In the genomic region with DNA sequence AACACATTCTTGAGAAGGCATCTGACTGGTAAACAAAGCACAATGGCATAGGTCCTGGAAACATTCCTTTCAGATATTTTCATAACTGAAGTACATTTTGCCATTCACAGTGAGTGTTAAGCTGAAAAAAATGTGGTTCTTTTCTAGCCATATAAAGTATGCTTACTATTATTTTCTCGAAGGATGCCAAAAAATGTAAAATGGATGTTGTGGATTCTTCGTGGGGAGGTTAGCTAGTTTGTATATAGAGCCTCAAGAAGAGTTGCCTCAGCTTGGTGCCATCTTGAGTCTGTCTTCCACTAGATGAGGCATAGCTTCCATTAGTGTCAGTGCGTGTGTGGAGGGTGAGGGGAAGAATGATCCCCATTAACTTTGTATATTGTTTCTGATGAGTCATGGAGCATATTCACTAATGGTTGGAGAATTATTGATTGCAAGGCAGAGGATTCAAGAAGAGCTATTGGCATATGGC, we compare ENCODE assay signal across 9 cellular contexts. TPM values are rescaled to one million over a fixed set of nuclear protein-coding genes. Genes with fewer than 3 reads are reported as not detected.
A peak's percentile ranks its signal among the peaks of the same experiment; 100 is the strongest.
DNase-seq lines count a peak whose midpoint lies in the region; ATAC-seq and TF ChIP-seq lines count a peak whose summit lies in the region.
"Had no signal": no experiment of that assay in that cellular context is flagged by ENCODE, and none has a peak within 500 bp of the region (broad histone marks: within the 10 kb centered on the region; RNA-seq: fewer than 3 reads in every experiment).

No MANE protein-coding gene starts in this region.

- H3K36me3 ChIP-seq in left lung (no peaks in the 10 kb centered on the region), vagina (no peaks in the 10 kb centered on the region)
- H3K36me3 ChIP-seq: WERI-Rb-1 had no signal

- DNase-seq in stimulated activated CD4-positive, alpha-beta T cell treated with anti-CD3 and anti-CD28 coated beads, Interleukin-1b, Interleukin-23, amount 100 ng/mL, for 48 hours, result peak; percentile 60
- DNase-seq in stimulated activated CD4-positive, alpha-beta T cell treated with anti-CD3 and anti-CD28 coated beads, Interleukin-12 subunit alpha, Interleukin-12 subunit beta, amount 100 ng/mL, for 4 hours, result no peak
- DNase-seq in activated T-helper 1 cell treated with anti-CD3 and anti-CD28 coated beads, Interleukin-12 subunit alpha, Interleukin-12 subunit beta, Interleukin-2, Interleukin-4 antibody, amounts not matched to agents 30 ng/mL and 10 ng/mL and 1 ng/mL, durations not matched to agents 14 hours and 24 hours and 36 hours (ENCODE audit: low spot score), result no peak
- DNase-seq in left lung, result no peak
- no peak for DNase-seq in vagina (ENCODE audit: extremely low spot score in 2 of 2)
- no peak for DNase-seq in NK-92 treated with Interleukin-12 subunit alpha and Interleukin-12 subunit beta, amount 100 ng/mL, for 24 hours (lab: John Stamatoyannopoulos, UW)
- no peak for DNase-seq in ureter (ENCODE audit: low spot score)
- no peak for DNase-seq in HK-2 (ENCODE audit: unreplicated experiment)
- DNase-seq: WERI-Rb-1 had no signal

- no peaks in the 10 kb centered on the region for H3K27me3 ChIP-seq in left lung
- H3K27me3 ChIP-seq in vagina, result no peaks in the 10 kb centered on the region

- intact Hi-C loops in activated T-helper 1 cell treated with anti-CD3 and anti-CD28 coated beads, Interleukin-12 subunit alpha, Interleukin-12 subunit beta, Interleukin-2, Interleukin-4 antibody, amounts not matched to agents 30 ng/mL and 10 ng/mL and 1 ng/mL, durations not matched to agents 14 hours and 24 hours and 36 hours (cut with micrococcal nuclease), result loop anchor here (5.0 to 10.0 kb wide), 4 partner anchors 201 to 1511 kb away; a partner anchor contains a TSS
- intact Hi-C loops in left lung (cut with DNase I), result loop anchor here in 1 of 2 donors (10.0 kb wide), 1 partner anchor 52 kb away; no protein-coding TSS in a partner anchor
- intact Hi-C loops in vagina (cut with DNase I), result no loop called here

- H3K4me3 ChIP-seq in left lung (peak overlapping the region in 1 of 2 donors; percentile 69), vagina (peak overlapping the region; percentile 14 to 74)

- no peaks in the 10 kb centered on the region for H3K9me3 ChIP-seq in left lung
- no peaks in the 10 kb centered on the region for H3K9me3 ChIP-seq in vagina

- no peak for ATAC-seq in left lung

- no peaks in the 10 kb centered on the region for H3K27me3 Mint-ChIP-seq in activated T-helper 1 cell treated with anti-CD3 and anti-CD28 coated beads, Interleukin-12 subunit alpha, Interleukin-12 subunit beta, Interleukin-2, Interleukin-4 antibody, amounts not matched to agents 30 ng/mL and 10 ng/mL and 1 ng/mL, durations not matched to agents 14 hours and 24 hours and 36 hours (ENCODE audit: insufficient read depth)

- H3K4me1 ChIP-seq in left lung, result peaks cover 19 to 71% of the 10 kb centered on the region in 2 donors
- H3K4me1 ChIP-seq in vagina, result peaks cover 61% of the 10 kb centered on the region

- H3K27ac ChIP-seq in left lung (peak overlapping the region; percentile 99 to 100), vagina (peak overlapping the region; percentile 98)
- H3K27ac ChIP-seq: WERI-Rb-1 had no signal

- peak overlapping the region; percentile 90 for H3K4me3 Mint-ChIP-seq in activated T-helper 1 cell treated with anti-CD3 and anti-CD28 coated beads, Interleukin-12 subunit alpha, Interleukin-12 subunit beta, Interleukin-2, Interleukin-4 antibody, amounts not matched to agents 30 ng/mL and 10 ng/mL and 1 ng/mL, durations not matched to agents 14 hours and 24 hours and 36 hours

- H3K9me3 Mint-ChIP-seq in activated T-helper 1 cell treated with anti-CD3 and anti-CD28 coated beads, Interleukin-12 subunit alpha, Interleukin-12 subunit beta, Interleukin-2, Interleukin-4 antibody, amounts not matched to agents 30 ng/mL and 10 ng/mL and 1 ng/mL, durations not matched to agents 14 hours and 24 hours and 36 hours, result no peaks in the 10 kb centered on the region

- peaks cover 34% of the 10 kb centered on the region for H3K36me3 Mint-ChIP-seq in activated T-helper 1 cell treated with anti-CD3 and anti-CD28 coated beads, Interleukin-12 subunit alpha, Interleukin-12 subunit beta, Interleukin-2, Interleukin-4 antibody, amounts not matched to agents 30 ng/mL and 10 ng/mL and 1 ng/mL, durations not matched to agents 14 hours and 24 hours and 36 hours (ENCODE audit: low read depth)

- TF ChIP-seq CTCF in left lung (IDR thresholded peaks at IDR 0.05) (no peak), vagina (IDR thresholded peaks at IDR 0.05) (no peak)

- TF ChIP-seq POLR2A in vagina (IDR thresholded peaks at IDR 0.05), result no peak

- H3K4me1 Mint-ChIP-seq in activated T-helper 1 cell treated with anti-CD3 and anti-CD28 coated beads, Interleukin-12 subunit alpha, Interleukin-12 subunit beta, Interleukin-2, Interleukin-4 antibody, amounts not matched to agents 30 ng/mL and 10 ng/mL and 1 ng/mL, durations not matched to agents 14 hours and 24 hours and 36 hours (ENCODE audit: low read depth), result peaks cover 67% of the 10 kb centered on the region

- H3K27ac Mint-ChIP-seq in activated T-helper 1 cell treated with anti-CD3 and anti-CD28 coated beads, Interleukin-12 subunit alpha, Interleukin-12 subunit beta, Interleukin-2, Interleukin-4 antibody, amounts not matched to agents 30 ng/mL and 10 ng/mL and 1 ng/mL, durations not matched to agents 14 hours and 24 hours and 36 hours, result peak overlapping the region; percentile 94

RNA-seq across cellular contexts. Expression of a gene that starts 4.1 kb away (rescaled TPM):
- 295 and 308 TPM in 2 replicates for total RNA-seq in activated T-helper 1 cell treated with anti-CD3 and anti-CD28 coated beads, Interleukin-12 subunit alpha, Interleukin-12 subunit beta, Interleukin-2, Interleukin-4 antibody, amounts not matched to agents 30 ng/mL and 10 ng/mL and 1 ng/mL, durations not matched to agents 14 hours and 24 hours and 36 hours
- total RNA-seq in left lung (100 to 1,000 TPM; 226 to 246 TPM), vagina (311 TPM), ureter (223 TPM)
